ENCODE assay signal across 8 cellular contexts in the genomic region with DNA sequence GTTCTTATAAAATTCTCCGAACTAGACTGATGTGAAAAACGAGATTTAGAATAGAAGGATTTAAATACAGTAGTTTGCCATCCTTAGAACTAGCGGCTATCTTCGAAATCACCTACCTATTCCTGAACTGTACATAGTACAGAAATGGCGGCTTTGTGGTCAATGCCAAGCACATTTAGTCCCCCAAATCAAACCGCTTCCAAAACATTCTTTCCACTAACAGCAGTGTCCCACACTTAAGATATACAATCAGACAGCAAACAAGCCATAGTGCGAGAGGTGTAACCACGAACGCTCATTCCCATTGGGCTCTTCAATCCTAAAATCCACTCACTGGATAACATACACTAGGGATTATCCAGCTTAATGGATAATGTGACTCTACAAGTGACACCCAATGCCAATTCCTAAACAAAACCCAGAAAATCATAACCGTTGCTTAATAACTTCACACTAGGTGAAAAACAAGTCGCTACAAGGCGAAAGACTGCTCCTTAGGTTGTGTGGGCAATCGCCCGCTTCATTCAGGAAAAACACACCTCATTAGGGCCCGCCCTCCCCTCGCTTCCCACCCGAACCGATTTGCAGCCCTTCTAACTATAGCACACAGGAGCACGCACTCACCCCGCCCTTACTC. TPM values are rescaled to one million over a fixed set of nuclear protein-coding genes. Genes with fewer than 3 reads are reported as not detected.
DNase-seq lines count a peak whose midpoint lies in the region; ATAC-seq and TF ChIP-seq lines count a peak whose summit lies in the region.

No MANE protein-coding gene starts in this region.

- peak overlapping the region; percentile 84 for H3K4me3 ChIP-seq in OCI-LY7 (ENCODE audit: low read depth, low read length, poor library complexity, severe bottlenecking)
- peak overlapping the region; percentile 92 for H3K4me3 ChIP-seq in choroid plexus epithelial cell (ENCODE audit: low read depth, low read length)
- peak overlapping the region; percentile 95 to 99 for H3K4me3 ChIP-seq in aorta (ENCODE audit: low read length in 2 of 2)

- BruUV-seq in OCI-LY7 (replicated peaks; lab: Mats Ljungman, UMichigan): no TSS peak

- peaks cover 74% of the 10 kb centered on the region for H3K79me2 ChIP-seq in OCI-LY7 (ENCODE audit: insufficient read depth, low read depth, low read length)

- H3K4me3 Mint-ChIP-seq in activated CD8-positive, alpha-beta memory T cell treated with anti-CD3 and anti-CD28 coated beads, Interleukin-2, amount 10 ng/mL, durations not matched to agents 7 days and 5 days: peak overlapping the region; percentile 99
- peak overlapping the region; percentile 94 for H3K4me3 Mint-ChIP-seq in memory B cell

- H3K4me2 ChIP-seq in OCI-LY7 (ENCODE audit: low read length): peak overlapping the region; percentile 98

- peaks cover 39% of the 10 kb centered on the region for H4K20me1 ChIP-seq in OCI-LY7 (ENCODE audit: insufficient read depth, low read length)

- H3K36me3 Mint-ChIP-seq in activated CD8-positive, alpha-beta memory T cell treated with anti-CD3 and anti-CD28 coated beads, Interleukin-2, amount 10 ng/mL, durations not matched to agents 7 days and 5 days: peaks cover 19% of the 10 kb centered on the region
- peaks cover 5% of the 10 kb centered on the region for H3K36me3 Mint-ChIP-seq in memory B cell

- H3K27me3 ChIP-seq in aorta (ENCODE audit: control insufficient read depth in 1 of 2, insufficient read depth in 2 of 2, low read length in 1 of 2): no peaks in the 10 kb centered on the region

- 0 to 1% methylated on average over 20 of the region's 20 CpGs for WGBS in aorta, 2 donors

- no peaks in the 10 kb centered on the region for H3K9me3 ChIP-seq in OCI-LY7 (ENCODE audit: low read length)
- H3K9me3 ChIP-seq in aorta (ENCODE audit: control insufficient read depth, low read length): no peaks in the 10 kb centered on the region

- peak; percentile 49 for DNase-seq in activated CD8-positive, alpha-beta memory T cell treated with anti-CD3 and anti-CD28 coated beads, Interleukin-2, amount 10 ng/mL, durations not matched to agents 7 days and 5 days
- DNase-seq in activated CD8-positive, alpha-beta memory T cell treated with anti-CD3 and anti-CD28 coated beads, Interleukin-2, amount 50 U/mL, for 4 hours: no peak
- DNase-seq in OCI-LY7 (ENCODE audit: low spot score) (peak; percentile 31), choroid plexus epithelial cell (ENCODE audit: low read depth) (peak; percentile 41), memory B cell (ENCODE audit: low spot score in 2 of 2) (no peak), aorta (peak in 1 of 2 donors; percentile 92), hepatic stellate cell (ENCODE audit: low spot score) (no peak), foreskin melanocyte (no peak)

- no peaks in the 10 kb centered on the region for H3K27me3 Mint-ChIP-seq in activated CD8-positive, alpha-beta memory T cell treated with anti-CD3 and anti-CD28 coated beads, Interleukin-2, amount 10 ng/mL, durations not matched to agents 7 days and 5 days
- H3K27me3 Mint-ChIP-seq in memory B cell: no peaks in the 10 kb centered on the region

- no peaks in the 10 kb centered on the region for H3K9me2 ChIP-seq in OCI-LY7 (ENCODE audit: insufficient read depth, low read length)

- H3K36me3 ChIP-seq in OCI-LY7 (ENCODE audit: insufficient read depth, low read length): peaks cover 58% of the 10 kb centered on the region
- H3K36me3 ChIP-seq in aorta (ENCODE audit: control insufficient read depth in 1 of 2, insufficient read depth in 2 of 2, low read length in 1 of 2): no peaks in the 10 kb centered on the region

- intact Hi-C loops in OCI-LY7 (cut with micrococcal nuclease; ENCODE audit: unreplicated experiment) (loop anchor here (5.0 kb wide), 2 partner anchors 359 to 519 kb away; a partner anchor contains a TSS), aorta (cut with DNase I) (loop anchor here (5.0 to 10.0 kb wide), 6 partner anchors 159 to 349 kb away; a partner anchor contains a TSS)

- H2AFZ ChIP-seq in OCI-LY7 (ENCODE audit: low read length): no peak overlapping the region

- H3K27ac ChIP-seq in OCI-LY7 (ENCODE audit: low read depth, low read length, poor library complexity, severe bottlenecking) (peak overlapping the region; percentile 89), aorta (ENCODE audit: low read depth in 1 of 2, low read length in 2 of 2) (peak overlapping the region in 1 of 2 donors; percentile 26)

- TF ChIP-seq CTCF in OCI-LY7 (conservative IDR thresholded peaks at IDR 0.05; ENCODE audit: low read length): no peak
- TF ChIP-seq CTCF in choroid plexus epithelial cell (conservative IDR thresholded peaks at IDR 0.05; ENCODE audit: low read depth, low read length): no peak

- POLR2A ChIA-PET in OCI-LY7 (lab: Charles Lee): no interaction called here

- peak overlapping the region; percentile 98 for H3K27ac Mint-ChIP-seq in activated CD8-positive, alpha-beta memory T cell treated with anti-CD3 and anti-CD28 coated beads, Interleukin-2, amount 10 ng/mL, durations not matched to agents 7 days and 5 days
- peak overlapping the region; percentile 97 for H3K27ac Mint-ChIP-seq in memory B cell

- no peak for ATAC-seq in activated CD8-positive, alpha-beta memory T cell treated with anti-CD3 and anti-CD28 coated beads, Interleukin-2, amount 10 ng/mL, durations not matched to agents 7 days and 5 days
- ATAC-seq in memory B cell (ENCODE audit: low read depth): no peak
- ATAC-seq in aorta (ENCODE audit: low FRiP score): no peak

- CTCF ChIA-PET in activated CD8-positive, alpha-beta memory T cell treated with anti-CD3 and anti-CD28 coated beads, Interleukin-2, amount 10 ng/mL, durations not matched to agents 7 days and 5 days (lab: Charles Lee): interaction anchor here (2.2 kb wide), 1 partner anchor 135 kb away, joined by 4 read pairs; no protein-coding TSS in a partner anchor
- CTCF ChIA-PET in OCI-LY7 (lab: Charles Lee; ENCODE audit: unreplicated experiment): no interaction called here

- peaks cover 33% of the 10 kb centered on the region for H3K4me1 Mint-ChIP-seq in activated CD8-positive, alpha-beta memory T cell treated with anti-CD3 and anti-CD28 coated beads, Interleukin-2, amount 10 ng/mL, durations not matched to agents 7 days and 5 days
- peaks cover 26% of the 10 kb centered on the region for H3K4me1 Mint-ChIP-seq in memory B cell

- H3K9me3 Mint-ChIP-seq in activated CD8-positive, alpha-beta memory T cell treated with anti-CD3 and anti-CD28 coated beads, Interleukin-2, amount 10 ng/mL, durations not matched to agents 7 days and 5 days (ENCODE audit: low read depth): no peaks in the 10 kb centered on the region
- no peaks in the 10 kb centered on the region for H3K9me3 Mint-ChIP-seq in memory B cell

- peaks cover 44% of the 10 kb centered on the region for H3K4me1 ChIP-seq in OCI-LY7 (ENCODE audit: insufficient read depth, low read length, poor library complexity, severe bottlenecking)
- H3K4me1 ChIP-seq in aorta (ENCODE audit: control insufficient read depth in 1 of 2, insufficient read depth in 2 of 2, low read length in 2 of 2): no peaks in the 10 kb centered on the region

RNA-seq across cellular contexts. Expression of a gene that starts 2.0 kb away (rescaled TPM):
- 100 to 1,000 TPM; 198 to 203 TPM for total RNA-seq in activated CD8-positive, alpha-beta memory T cell treated with anti-CD3 and anti-CD28 coated beads, Interleukin-2, amount 10 ng/mL, durations not matched to agents 7 days and 5 days
- 164 and 177 TPM in 2 replicates for total RNA-seq in OCI-LY7 (2014; rRNA removed; shearing (Covaris generic))
- total RNA-seq in OCI-LY7 (2022): 287 and 303 TPM in 2 replicates
- total RNA-seq in aorta: 100 to 1,000 TPM in 1 of 2 donors, 10 to 100 TPM in 1; 72.7 to 115 TPM
- 10 to 100 TPM; 20.8 to 48.5 TPM for polyA plus RNA-seq in aorta

Comparison
In these comparisons a context has a peak if more than half of its experiments do, and no peak if none do; other contexts are left out.
1. DNase-seq: peak in activated CD8-positive, alpha-beta memory T cell treated with anti-CD3 and anti-CD28 coated beads, Interleukin-2, amount 10 ng/mL, durations not matched to agents 7 days and 5 days (single experiment), OCI-LY7 (single experiment) and choroid plexus epithelial cell (single experiment); none in activated CD8-positive, alpha-beta memory T cell treated with anti-CD3 and anti-CD28 coated beads, Interleukin-2, amount 50 U/mL, for 4 hours (single experiment), memory B cell (0 of 2), hepatic stellate cell (single experiment) and foreskin melanocyte (single experiment).
2. Peak in every context shown above with its lines, with median percentiles within 50 percentile points of each other: H3K4me3 ChIP-seq.